In genomic region chr20:43667341-43668132, GRCh38 we compare ENCODE assay signal across 8 cellular contexts. TPM values are rescaled to one million over a fixed set of nuclear protein-coding genes. Genes with fewer than 3 reads are reported as not detected.
DNase-seq lines count a peak whose midpoint lies in the region; ATAC-seq lines count a peak whose summit lies in the region.

No MANE protein-coding gene starts in this region.

- H3K4me1 ChIP-seq in mesenchymal stem cell (ENCODE audit: control insufficient read depth, insufficient read depth, low read depth, low read length): peaks cover 22% of the 10 kb centered on the region

- WGBS in mesenchymal stem cell: 8% methylated on average over 33 of the region's 34 CpGs

- no peak overlapping the region for H3K4ac ChIP-seq in mesenchymal stem cell (ENCODE audit: low read depth in 1 of 2, low read length in 2 of 2)

- no peak overlapping the region for H2BK120ac ChIP-seq in mesenchymal stem cell (ENCODE audit: low read depth, low read length)

- H2BK15ac ChIP-seq in mesenchymal stem cell (ENCODE audit: low read depth, poor library complexity, severe bottlenecking): no peak overlapping the region

- no peak overlapping the region for H3K27ac ChIP-seq in mesenchymal stem cell (ENCODE audit: low read length, poor library complexity, severe bottlenecking)

- no peak overlapping the region for H4K8ac ChIP-seq in mesenchymal stem cell (ENCODE audit: low read length)

- peak overlapping the region in 1 of 2 experiments; percentile 48 for H3K18ac ChIP-seq in mesenchymal stem cell (ENCODE audit: low read depth in 1 of 2, low read length in 2 of 2)

- H3K14ac ChIP-seq in mesenchymal stem cell (ENCODE audit: low read length in 2 of 2): no peak overlapping the region

- H3K4me3 ChIP-seq in mesenchymal stem cell (ENCODE audit: insufficient read depth in 1 of 2, low read depth in 1 of 2, low read length in 2 of 2): peak overlapping the region; percentile 54 to 62

- H3K4me2 ChIP-seq in mesenchymal stem cell (ENCODE audit: low read length, poor library complexity, severe bottlenecking): peak overlapping the region; percentile 83

- peak; percentile 57 for ATAC-seq in GM21786 (IDR thresholded peaks at IDR 0.05; ENCODE audit: unreplicated experiment)
- peak; percentile 31 for ATAC-seq in activated naive CD8-positive, alpha-beta T cell treated with anti-CD3 and anti-CD28 coated beads, Interleukin-2, amount 50 U/mL, for 24 hours
- ATAC-seq in GM18519 (IDR thresholded peaks at IDR 0.05; ENCODE audit: low FRiP score, unreplicated experiment): no peak

- H4K91ac ChIP-seq in mesenchymal stem cell (ENCODE audit: low read length): no peak overlapping the region

- H2BK12ac ChIP-seq in mesenchymal stem cell (ENCODE audit: low read length in 2 of 2): no peak overlapping the region

- peaks cover 11% of the 10 kb centered on the region for H3K27me3 Mint-ChIP-seq in activated naive CD8-positive, alpha-beta T cell treated with anti-CD3 and anti-CD28 coated beads, Interleukin-2, amount 50 U/mL, for 24 hours

- peaks cover 13% of the 10 kb centered on the region for H3K4me1 Mint-ChIP-seq in activated naive CD8-positive, alpha-beta T cell treated with anti-CD3 and anti-CD28 coated beads, Interleukin-2, amount 50 U/mL, for 24 hours

- H3K36me3 Mint-ChIP-seq in activated naive CD8-positive, alpha-beta T cell treated with anti-CD3 and anti-CD28 coated beads, Interleukin-2, amount 50 U/mL, for 24 hours (ENCODE audit: low read depth): peaks cover 18% of the 10 kb centered on the region

- DNase-seq in SKM-1 treated with dmso at 0.1 percent for 144 hours (lab: John Stamatoyannopoulos, UW; ENCODE audit: unreplicated experiment) (peak; percentile 32), SKM-1 (lab: John Stamatoyannopoulos, UW; ENCODE audit: unreplicated experiment) (no peak), M059J (ENCODE audit: low read depth) (peak; percentile 51), mesenchymal stem cell (peak; percentile 12), NCI-H2029 (lab: John Stamatoyannopoulos, UW) (no peak)
- peak; percentile 48 for DNase-seq in activated naive CD8-positive, alpha-beta T cell treated with anti-CD3 and anti-CD28 coated beads, Interleukin-2, amount 50 U/mL, for 24 hours

- H3K27me3 ChIP-seq in mesenchymal stem cell (ENCODE audit: control insufficient read depth in 1 of 2, insufficient read depth in 1 of 2, low read length in 2 of 2): peaks cover 0 to 16% of the 10 kb centered on the region in 2 experiments

- no peaks in the 10 kb centered on the region for H3K9me3 ChIP-seq in mesenchymal stem cell (ENCODE audit: control insufficient read depth, low read length)

- no peaks in the 10 kb centered on the region for H3K9me3 Mint-ChIP-seq in activated naive CD8-positive, alpha-beta T cell treated with anti-CD3 and anti-CD28 coated beads, Interleukin-2, amount 50 U/mL, for 24 hours

- no peak overlapping the region for H2BK5ac ChIP-seq in mesenchymal stem cell (ENCODE audit: low read depth, low read length, poor library complexity, severe bottlenecking)

- peak overlapping the region in 1 of 2 experiments; percentile 46 for H3K23ac ChIP-seq in mesenchymal stem cell (ENCODE audit: low read length in 2 of 2)

- H3K4me3 Mint-ChIP-seq in activated naive CD8-positive, alpha-beta T cell treated with anti-CD3 and anti-CD28 coated beads, Interleukin-2, amount 50 U/mL, for 24 hours: peak overlapping the region; percentile 80

- no peak overlapping the region for H2AFZ ChIP-seq in mesenchymal stem cell (ENCODE audit: low read depth, low read length)

- H3K9ac ChIP-seq in mesenchymal stem cell (ENCODE audit: low read length): no peak overlapping the region

- peaks cover 13% of the 10 kb centered on the region for H3K79me1 ChIP-seq in mesenchymal stem cell (replicated peaks; ENCODE audit: low read length, poor library complexity, severe bottlenecking)

- H2AK5ac ChIP-seq in mesenchymal stem cell (ENCODE audit: low read length, severe bottlenecking): no peak overlapping the region

- H3K27ac Mint-ChIP-seq in activated naive CD8-positive, alpha-beta T cell treated with anti-CD3 and anti-CD28 coated beads, Interleukin-2, amount 50 U/mL, for 24 hours: peak overlapping the region; percentile 31

- H3K36me3 ChIP-seq in mesenchymal stem cell (ENCODE audit: control insufficient read depth in 1 of 2, insufficient read depth in 2 of 2, low read depth in 1 of 2, low read length in 2 of 2): no peaks in the 10 kb centered on the region

RNA-seq across cellular contexts. Expression of gene MYBL2, which starts 0.6 kb away (rescaled TPM):
- total RNA-seq in M059J (2014; rRNA removed; shearing (Covaris generic)): 51.2 and 69.4 TPM in 2 replicates
- 10.5 TPM for polyA plus RNA-seq in mesenchymal stem cell (2013, experiment 1 of 2)
- 10.6 TPM for polyA plus RNA-seq in mesenchymal stem cell (2013, experiment 2 of 2)

RNA-seq across cellular contexts. Expression of gene GTSF1L, which starts 59.3 kb away (rescaled TPM):
- total RNA-seq in M059J (2014; rRNA removed; shearing (Covaris generic)): not detected in 2 replicates
- polyA plus RNA-seq in mesenchymal stem cell (2013, experiment 1 of 2): not detected
- polyA plus RNA-seq in mesenchymal stem cell (2013, experiment 2 of 2): not detected

Comparison
In these comparisons a context has a peak if more than half of its experiments do, and no peak if none do; other contexts are left out.
1. DNase-seq: peak in SKM-1 treated with dmso at 0.1 percent for 144 hours (single experiment), M059J (single experiment), activated naive CD8-positive, alpha-beta T cell treated with anti-CD3 and anti-CD28 coated beads, Interleukin-2, amount 50 U/mL, for 24 hours (single experiment) and mesenchymal stem cell (single experiment); none in SKM-1 (single experiment) and NCI-H2029 (single experiment).